17 cellular contexts compared by ENCODE assay signal in genomic region chr6:131966443-131966842, GRCh38. TPM values are rescaled to one million over a fixed set of nuclear protein-coding genes. Genes with fewer than 3 reads are reported as not detected.
A peak's percentile ranks its signal among the peaks of the same experiment; 100 is the strongest.
DNase-seq lines count a peak whose midpoint lies in the region; ATAC-seq and TF ChIP-seq lines count a peak whose summit lies in the region.
"Had no signal": no experiment of that assay in that cellular context is flagged by ENCODE, and none has a peak within 500 bp of the region (broad histone marks: within the 10 kb centered on the region; RNA-seq: fewer than 3 reads in every experiment).

No MANE protein-coding gene starts in this region.

- no peak overlapping the region for H2AFZ ChIP-seq in OCI-LY7 (ENCODE audit: low read length)

- H3K27ac Mint-ChIP-seq in stimulated activated memory B cell treated with anti-CD40 and anti-IgM and Interleukin-4, amounts not matched to agents 10 μg/mL and 1 μg/mL and 100 μg/mL, for 72 hours: no peak overlapping the region

- H3K9me2 ChIP-seq in OCI-LY7 (ENCODE audit: insufficient read depth, low read length): no peaks in the 10 kb centered on the region

- TF ChIP-seq CTCF in cardiac fibroblast (IDR thresholded peaks at IDR 0.05; ENCODE audit: low read depth, low read length): no peak
- no peak for TF ChIP-seq CTCF in mucosa of descending colon (IDR thresholded peaks at IDR 0.05)
- no peak for TF ChIP-seq CTCF in OCI-LY7 (conservative IDR thresholded peaks at IDR 0.05; ENCODE audit: low read length)

- no peak overlapping the region for H3K4me2 ChIP-seq in OCI-LY7 (ENCODE audit: low read length)

- CTCF ChIA-PET in OCI-LY7 (lab: Charles Lee; ENCODE audit: unreplicated experiment): no interaction called here

- in situ Hi-C loops in HAP-1 (cut with MboI; ENCODE audit: low sequenced_read_pairs): no loop called here

- ATAC-seq in mucosa of descending colon (peak; percentile 24), GM21529 (IDR thresholded peaks at IDR 0.05; ENCODE audit: unreplicated experiment) (no peak)
- no peak for ATAC-seq in stimulated activated memory B cell treated with anti-CD40 and anti-IgM and Interleukin-4, amounts not matched to agents 10 μg/mL and 1 μg/mL and 100 μg/mL, for 72 hours
- ATAC-seq: stimulated activated naive CD8-positive, alpha-beta T cell treated with anti-CD3 and anti-CD28 coated beads, Interleukin-15, Interleukin-2, amounts not matched to agents 100 U/mL and 50 U/mL, for 24 hours had no signal

- no peaks in the 10 kb centered on the region for H3K9me3 ChIP-seq in mucosa of descending colon
- no peaks in the 10 kb centered on the region for H3K9me3 ChIP-seq in OCI-LY7 (ENCODE audit: low read length)
- H3K9me3 ChIP-seq in HAP-1: no peaks in the 10 kb centered on the region
- H3K9me3 ChIP-seq: vagina had no signal

- H3K27me3 Mint-ChIP-seq in stimulated activated memory B cell treated with anti-CD40 and anti-IgM and Interleukin-4, amounts not matched to agents 10 μg/mL and 1 μg/mL and 100 μg/mL, for 72 hours: no peaks in the 10 kb centered on the region

- no peaks in the 10 kb centered on the region for H3K36me3 ChIP-seq in mucosa of descending colon (ENCODE audit: low read depth)
- H3K36me3 ChIP-seq in OCI-LY7 (ENCODE audit: insufficient read depth, low read length): no peaks in the 10 kb centered on the region
- H3K36me3 ChIP-seq in HAP-1 (replicated peaks): no peaks in the 10 kb centered on the region
- H3K36me3 ChIP-seq: vagina had no signal

- H3K27ac ChIP-seq in OCI-LY7 (ENCODE audit: low read depth, low read length, poor library complexity, severe bottlenecking): no peak overlapping the region
- H3K27ac ChIP-seq: SK-N-MC, vagina had no signal

- intact Hi-C loops in mucosa of descending colon (cut with DNase I, micrococcal nuclease) (no loop called here), OCI-LY7 (cut with micrococcal nuclease; ENCODE audit: unreplicated experiment) (no loop called here)

- BruUV-seq in OCI-LY7 (replicated peaks; lab: Mats Ljungman, UMichigan): no TSS peak

- H3K4me1 ChIP-seq in mucosa of descending colon (ENCODE audit: low read depth) (peaks cover 3% of the 10 kb centered on the region), OCI-LY7 (ENCODE audit: insufficient read depth, low read length, poor library complexity, severe bottlenecking) (no peaks in the 10 kb centered on the region), HAP-1 (no peaks in the 10 kb centered on the region)
- H3K4me1 ChIP-seq: vagina had no signal

- H3K4me1 Mint-ChIP-seq in stimulated activated memory B cell treated with anti-CD40 and anti-IgM and Interleukin-4, amounts not matched to agents 10 μg/mL and 1 μg/mL and 100 μg/mL, for 72 hours: no peaks in the 10 kb centered on the region

- no peaks in the 10 kb centered on the region for H3K79me2 ChIP-seq in OCI-LY7 (ENCODE audit: insufficient read depth, low read depth, low read length)

- peak; percentile 79 for DNase-seq in Daoy (ENCODE audit: low read depth)
- DNase-seq in MV-4-11 (lab: John Stamatoyannopoulos, UW): peak; percentile 98
- DNase-seq in cardiac fibroblast (ENCODE audit: low read depth in 2 of 2): peak; percentile 61
- no peak for DNase-seq in mucosa of descending colon
- no peak for DNase-seq in OCI-LY7 (ENCODE audit: low spot score)
- DNase-seq in HAP-1 (ENCODE audit: low spot score in 2 of 2): no peak
- DNase-seq: activated CD4-positive, alpha-beta T cell treated with anti-CD3 and anti-CD28 coated beads, Interleukin-2, amount 50 U/mL, for 48 hours; COR-L47; cortex of kidney; NCI-H1694 treated with DMSO at 0.1 percent for 48 hours; posterior cingulate gyrus; stimulated activated CD4-positive, alpha-beta T cell treated with anti-CD3 and anti-CD28 coated beads, Interleukin-12 subunit alpha, Interleukin-12 subunit beta, amount 100 ng/mL, for 4 hours; stimulated activated naive CD8-positive, alpha-beta T cell treated with anti-CD3 and anti-CD28 coated beads, Interleukin-15, Interleukin-2, amounts not matched to agents 100 U/mL and 50 U/mL, for 24 hours had no signal

- no peaks in the 10 kb centered on the region; the same call in 1 of the 2 replicates for H4K20me1 ChIP-seq in OCI-LY7 (ENCODE audit: insufficient read depth, low read length)

- no peaks in the 10 kb centered on the region for H3K36me3 Mint-ChIP-seq in stimulated activated memory B cell treated with anti-CD40 and anti-IgM and Interleukin-4, amounts not matched to agents 10 μg/mL and 1 μg/mL and 100 μg/mL, for 72 hours

- POLR2A ChIA-PET in OCI-LY7 (lab: Charles Lee): interaction anchor here (1.0 kb wide), 1 partner anchor 32 kb away, joined by 3 read pairs; no protein-coding TSS in a partner anchor

- H3K9me3 Mint-ChIP-seq in stimulated activated memory B cell treated with anti-CD40 and anti-IgM and Interleukin-4, amounts not matched to agents 10 μg/mL and 1 μg/mL and 100 μg/mL, for 72 hours: no peaks in the 10 kb centered on the region

- no peak overlapping the region for H3K4me3 ChIP-seq in cardiac fibroblast (replicated peaks in 1 of 2; ENCODE audit: low read depth in 2 of 2, low read length in 2 of 2)
- H3K4me3 ChIP-seq in mucosa of descending colon: no peak overlapping the region
- no peak overlapping the region for H3K4me3 ChIP-seq in OCI-LY7 (ENCODE audit: low read depth, low read length, poor library complexity, severe bottlenecking)
- H3K4me3 ChIP-seq in HAP-1: no peak overlapping the region
- H3K4me3 ChIP-seq: SK-N-MC, vagina had no signal

- H3K27me3 ChIP-seq in HAP-1 (ENCODE audit: low read depth): no peaks in the 10 kb centered on the region
- H3K27me3 ChIP-seq: vagina had no signal

- H3K4me3 Mint-ChIP-seq in stimulated activated memory B cell treated with anti-CD40 and anti-IgM and Interleukin-4, amounts not matched to agents 10 μg/mL and 1 μg/mL and 100 μg/mL, for 72 hours: no peak overlapping the region

RNA-seq across cellular contexts. Expression of gene CCN2, which starts 15.3 kb away (rescaled TPM):
- total RNA-seq in Daoy (2014; rRNA removed; shearing (Covaris generic)): 82.6 and 86.6 TPM in 2 replicates
- total RNA-seq in mucosa of descending colon: 10 to 100 TPM; 17.1 to 39.7 (median 39.4) TPM
- total RNA-seq in OCI-LY7 (2014; rRNA removed; shearing (Covaris generic)): not detected in 2 replicates
- total RNA-seq in OCI-LY7 (2022): 0.36 TPM in 1 of 2 replicates, not detected in the other

Comparison
In these comparisons a context has a peak if more than half of its experiments do, and no peak if none do; other contexts are left out.
1. DNase-seq: peak in Daoy (single experiment), MV-4-11 (single experiment) and cardiac fibroblast (2 of 2); none in mucosa of descending colon (0 of 3), OCI-LY7 (single experiment) and HAP-1 (0 of 2).
2. RNA of gene CCN2, which starts 15.3 kb away (total RNA-seq): 82.6 to 86.6 TPM in Daoy and 17.1 to 39.7 TPM in mucosa of descending colon; 0.36 TPM in OCI-LY7; every median in the first group is over 10 times any median in the second.